Comparison of ENCODE assay signal across 1 cellular context in the genomic region with DNA sequence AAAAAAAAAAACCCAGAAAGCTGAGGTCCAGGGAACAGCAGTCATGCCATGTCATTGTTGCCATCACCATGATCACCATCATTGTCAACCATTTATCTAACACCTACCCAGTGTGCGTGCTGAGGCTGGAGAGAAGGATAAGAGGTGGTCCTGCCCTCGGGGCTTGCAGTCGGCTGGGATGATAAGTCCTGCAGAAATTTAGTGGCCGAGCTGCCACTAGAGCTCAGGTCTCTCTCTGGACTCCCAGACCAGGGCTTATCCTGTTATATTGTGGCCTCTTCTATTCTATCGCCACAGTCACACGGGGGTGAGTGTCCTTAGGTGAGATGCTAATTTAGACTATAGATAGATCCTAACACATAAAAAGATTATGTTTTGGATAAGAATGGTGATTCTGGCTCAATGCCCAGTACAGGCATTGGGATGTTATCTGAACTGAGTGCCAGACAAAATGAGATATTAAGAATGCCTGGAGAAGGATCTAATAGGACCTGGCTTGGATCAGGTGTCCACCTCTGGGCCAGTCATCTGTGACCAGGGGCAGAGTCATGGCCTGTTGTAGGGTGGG.
TF ChIP-seq lines count a peak whose summit lies in the region.

No MANE protein-coding gene starts in this region.

TF ChIP-seq in K562, 482 proteins besides CTCF, POLR2A, EP300 and RAD21 (continued from another document and continues in another):
- no peak; the same call in 1 of the 2 replicates for TF ChIP-seq CHAMP1 (IDR thresholded peaks at IDR 0.05)
- no peak for TF ChIP-seq NFE2L1 (tag; IDR thresholded peaks at IDR 0.05; ENCODE audit: borderline replicate concordance, low read depth)
- no peak for TF ChIP-seq ZNF449 (CRISPR knock-in tag; IDR thresholded peaks at IDR 0.05)
- no peak for TF ChIP-seq COPS2 (conservative IDR thresholded peaks at IDR 0.05)
- peak; percentile 60 for TF ChIP-seq RFX1 (IDR thresholded peaks at IDR 0.05)
- peak; percentile 73; the same call in 1 of the 2 replicates for TF ChIP-seq C11orf30 (IDR thresholded peaks at IDR 0.05; ENCODE audit: low read depth)
- TF ChIP-seq ZNF384 (IDR thresholded peaks at IDR 0.05; ENCODE audit: low read depth, low read length): peak; percentile 93
- no peak for TF ChIP-seq ATF1 (CRISPR knock-in tag; IDR thresholded peaks at IDR 0.05)
- 0 out of 2 replicates have a peak, but pooled peaks have one; percentile 44 for TF ChIP-seq ATF1 (tag; IDR thresholded peaks at IDR 0.05)
- TF ChIP-seq RFX7 (CRISPR knock-in tag; IDR thresholded peaks at IDR 0.05): no peak
- peak; percentile 90 for TF ChIP-seq TEAD4 (IDR thresholded peaks at IDR 0.05; ENCODE audit: low read length)
- no peak for TF ChIP-seq TEAD4 (CRISPR knock-in tag; IDR thresholded peaks at IDR 0.05; ENCODE audit: borderline replicate concordance)
- peak; percentile 79 for TF ChIP-seq MAFF (IDR thresholded peaks at IDR 0.05; ENCODE audit: low read length)
- TF ChIP-seq MXI1 (IDR thresholded peaks at IDR 0.05; ENCODE audit: low read depth, low read length): 0 out of 2 replicates have a peak, but pooled peaks have one; percentile 25
- TF ChIP-seq GABPB1 (CRISPR knock-in tag; IDR thresholded peaks at IDR 0.05): no peak
- TF ChIP-seq ZBTB43 (CRISPR knock-in tag; IDR thresholded peaks at IDR 0.05): no peak
- TF ChIP-seq RNF2 (IDR thresholded peaks at IDR 0.05): peak; percentile 30; the same call in 1 of the 2 replicates
- peak; percentile 88 for TF ChIP-seq NFE2 (IDR thresholded peaks at IDR 0.05; ENCODE audit: low read depth)
- TF ChIP-seq SP2 (IDR thresholded peaks at IDR 0.05; ENCODE audit: extremely low read depth, low read depth, low read length, poor library complexity, severe bottlenecking): no peak
- 0 out of 3 replicates have a peak, but pooled peaks of 1 of the 2 experiments have one; percentile 48 for TF ChIP-seq CBX3 (IDR thresholded peaks at IDR 0.05; ENCODE audit: borderline replicate concordance in 1 of 2, low read length in 2 of 2)
- peak; percentile 73 for TF ChIP-seq PML (IDR thresholded peaks at IDR 0.05; ENCODE audit: low read length)
- TF ChIP-seq RBM15 (IDR thresholded peaks at IDR 0.05; ENCODE audit: insufficient read depth, low read length): no peak
- TF ChIP-seq STAT5A (IDR thresholded peaks at IDR 0.05; ENCODE audit: borderline replicate concordance, low read length): peak; percentile 77
- peak; percentile 45; the same call in 1 of the 2 replicates for TF ChIP-seq LEF1 (IDR thresholded peaks at IDR 0.05)
- peak in 1 of 2 experiments; percentile 81; a peak in 2 of 4 replicates for TF ChIP-seq RCOR1 (IDR thresholded peaks at IDR 0.05; ENCODE audit: borderline replicate concordance in 1 of 2, low read depth in 2 of 2, low read length in 2 of 2)
- TF ChIP-seq, protein P1, sequence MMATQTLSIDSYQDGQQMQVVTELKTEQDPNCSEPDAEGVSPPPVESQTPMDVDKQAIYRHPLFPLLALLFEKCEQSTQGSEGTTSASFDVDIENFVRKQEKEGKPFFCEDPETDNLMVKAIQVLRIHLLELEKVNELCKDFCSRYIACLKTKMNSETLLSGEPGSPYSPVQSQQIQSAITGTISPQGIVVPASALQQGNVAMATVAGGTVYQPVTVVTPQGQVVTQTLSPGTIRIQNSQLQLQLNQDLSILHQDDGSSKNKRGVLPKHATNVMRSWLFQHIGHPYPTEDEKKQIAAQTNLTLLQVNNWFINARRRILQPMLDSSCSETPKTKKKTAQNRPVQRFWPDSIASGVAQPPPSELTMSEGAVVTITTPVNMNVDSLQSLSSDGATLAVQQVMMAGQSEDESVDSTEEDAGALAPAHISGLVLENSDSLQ (IDR thresholded peaks at IDR 0.05): peak; percentile 60; the same call in 1 of the 2 replicates
- TF ChIP-seq ZEB2 (IDR thresholded peaks at IDR 0.05): peak; percentile 70; the same call in 1 of the 2 replicates
- TF ChIP-seq, protein P2, sequence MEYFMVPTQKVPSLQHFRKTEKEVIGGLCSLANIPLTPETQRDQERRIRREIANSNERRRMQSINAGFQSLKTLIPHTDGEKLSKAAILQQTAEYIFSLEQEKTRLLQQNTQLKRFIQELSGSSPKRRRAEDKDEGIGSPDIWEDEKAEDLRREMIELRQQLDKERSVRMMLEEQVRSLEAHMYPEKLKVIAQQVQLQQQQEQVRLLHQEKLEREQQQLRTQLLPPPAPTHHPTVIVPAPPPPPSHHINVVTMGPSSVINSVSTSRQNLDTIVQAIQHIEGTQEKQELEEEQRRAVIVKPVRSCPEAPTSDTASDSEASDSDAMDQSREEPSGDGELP (CRISPR knock-in tag; IDR thresholded peaks at IDR 0.05; ENCODE audit: borderline replicate concordance): peak; percentile 51; the same call in 1 of the 2 replicates
- TF ChIP-seq FOXJ3 (CRISPR knock-in tag; IDR thresholded peaks at IDR 0.05): peak; percentile 71; the same call in 1 of the 2 replicates
- TF ChIP-seq ARID1B (IDR thresholded peaks at IDR 0.05): peak; percentile 92
- TF ChIP-seq, protein P3, sequence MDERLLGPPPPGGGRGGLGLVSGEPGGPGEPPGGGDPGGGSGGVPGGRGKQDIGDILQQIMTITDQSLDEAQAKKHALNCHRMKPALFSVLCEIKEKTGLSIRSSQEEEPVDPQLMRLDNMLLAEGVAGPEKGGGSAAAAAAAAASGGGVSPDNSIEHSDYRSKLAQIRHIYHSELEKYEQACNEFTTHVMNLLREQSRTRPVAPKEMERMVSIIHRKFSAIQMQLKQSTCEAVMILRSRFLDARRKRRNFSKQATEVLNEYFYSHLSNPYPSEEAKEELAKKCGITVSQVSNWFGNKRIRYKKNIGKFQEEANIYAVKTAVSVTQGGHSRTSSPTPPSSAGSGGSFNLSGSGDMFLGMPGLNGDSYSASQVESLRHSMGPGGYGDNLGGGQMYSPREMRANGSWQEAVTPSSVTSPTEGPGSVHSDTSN (CRISPR knock-in tag; IDR thresholded peaks at IDR 0.05; ENCODE audit: low read depth): no peak
- TF ChIP-seq, protein P3 (tag; conservative IDR thresholded peaks at IDR 0.05; ENCODE audit: low read depth): peak; percentile 55; the same call in 1 of the 2 replicates
- TF ChIP-seq KLF16 (IDR thresholded peaks at IDR 0.05): peak; percentile 68; the same call in 1 of the 2 replicates
- peak; percentile 92 for TF ChIP-seq ZNF316 (IDR thresholded peaks at IDR 0.05)
- no peak for TF ChIP-seq NR4A1 (CRISPR knock-in tag; IDR thresholded peaks at IDR 0.05)
- TF ChIP-seq NR4A1 (tag; IDR thresholded peaks at IDR 0.05): 0 out of 2 replicates have a peak, but pooled peaks have one; percentile 28
- TF ChIP-seq CXXC5 (CRISPR knock-in tag; IDR thresholded peaks at IDR 0.05): peak; percentile 75
- TF ChIP-seq MYNN (IDR thresholded peaks at IDR 0.05): peak; percentile 75; the same call in 1 of the 2 replicates
- no peak for TF ChIP-seq MYNN (CRISPR knock-in tag; IDR thresholded peaks at IDR 0.05)
- peak; percentile 62 for TF ChIP-seq CCNT2 (IDR thresholded peaks at IDR 0.05; ENCODE audit: borderline replicate concordance, extremely low read depth, insufficient read length, low read depth, low read length)
- peak; percentile 74 for TF ChIP-seq MAFK (IDR thresholded peaks at IDR 0.05; ENCODE audit: low read length)
- no peak for TF ChIP-seq NFRKB (IDR thresholded peaks at IDR 0.05; ENCODE audit: low read depth)
- TF ChIP-seq TAF1 (IDR thresholded peaks at IDR 0.05; ENCODE audit: control insufficient read depth, extremely low read depth, insufficient read depth, low read length, severe bottlenecking): peak; percentile 42
- TF ChIP-seq DPF2 (IDR thresholded peaks at IDR 0.05): peak; percentile 92
- TF ChIP-seq POLR2H (tag; IDR thresholded peaks at IDR 0.05; ENCODE audit: low read depth): no peak
- TF ChIP-seq SIRT6 (IDR thresholded peaks at IDR 0.05; ENCODE audit: low read depth, low read length): no peak
- 0 out of 4 replicates have a peak, but pooled peaks of 1 of the 2 experiments have one; percentile 40 for TF ChIP-seq FOXK2 (conservative IDR thresholded peaks at IDR 0.05 in 1 of 2, IDR thresholded peaks at IDR 0.05 in 1 of 2; ENCODE audit: low read depth in 2 of 2)
- TF ChIP-seq, protein P4, sequence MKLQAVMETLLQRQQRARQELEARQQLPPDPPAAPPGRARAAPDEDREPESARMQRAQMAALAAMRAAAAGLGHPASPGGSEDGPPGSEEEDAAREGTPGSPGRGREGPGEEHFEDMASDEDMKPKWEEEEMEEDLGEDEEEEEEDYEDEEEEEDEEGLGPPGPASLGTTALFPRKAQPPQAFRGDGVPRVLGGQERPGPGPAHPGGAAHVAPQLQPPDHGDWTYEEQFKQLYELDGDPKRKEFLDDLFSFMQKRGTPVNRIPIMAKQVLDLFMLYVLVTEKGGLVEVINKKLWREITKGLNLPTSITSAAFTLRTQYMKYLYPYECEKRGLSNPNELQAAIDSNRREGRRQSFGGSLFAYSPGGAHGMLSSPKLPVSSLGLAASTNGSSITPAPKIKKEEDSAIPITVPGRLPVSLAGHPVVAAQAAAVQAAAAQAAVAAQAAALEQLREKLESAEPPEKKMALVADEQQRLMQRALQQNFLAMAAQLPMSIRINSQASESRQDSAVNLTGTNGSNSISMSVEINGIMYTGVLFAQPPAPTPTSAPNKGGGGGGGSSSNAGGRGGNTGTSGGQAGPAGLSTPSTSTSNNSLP (IDR thresholded peaks at IDR 0.05; ENCODE audit: borderline replicate concordance, low read depth, low read length): peak; percentile 58; the same call in 1 of the 2 replicates
- no peak for TF ChIP-seq TGIF2 (CRISPR knock-in tag; IDR thresholded peaks at IDR 0.05)
- TF ChIP-seq EWSR1 (IDR thresholded peaks at IDR 0.05; ENCODE audit: borderline replicate concordance, low read depth, partially characterized antibody): no peak
- TF ChIP-seq CBFA2T2 (conservative IDR thresholded peaks at IDR 0.05): peak; percentile 92
- no peak for TF ChIP-seq ZNF197 (CRISPR knock-in tag; IDR thresholded peaks at IDR 0.05; ENCODE audit: low read depth)
- no peak for TF ChIP-seq NKRF (IDR thresholded peaks at IDR 0.05; ENCODE audit: borderline replicate concordance)
